Comparison of ENCODE assay signal across 8 cellular contexts in genomic region chr11:129278586-129279319, GRCh38.
DNase-seq lines count a peak whose midpoint lies in the region; ATAC-seq and TF ChIP-seq lines count a peak whose summit lies in the region.

No MANE protein-coding gene starts in this region.

- peak overlapping the region; percentile 75 for H2BK120ac ChIP-seq in mesendoderm (ENCODE audit: low read depth, low read length)

- peak overlapping the region; percentile 77 for H3K56ac ChIP-seq in mesendoderm (ENCODE audit: low read length)

- POLR2A ChIA-PET in Caco-2 (lab: Charles Lee), result interaction anchor here (1.0 kb wide), 1 partner anchor 17 kb away, joined by 3 read pairs; no protein-coding TSS in a partner anchor

- H3K9me3 ChIP-seq in Caco-2, result no peaks in the 10 kb centered on the region
- H3K9me3 ChIP-seq in SJSA1 (replicated peaks), result no peaks in the 10 kb centered on the region
- H3K9me3 ChIP-seq in ectodermal cell (ENCODE audit: control insufficient read depth, low read length), result no peaks in the 10 kb centered on the region

- H3K27ac ChIP-seq in SJSA1 (no peak overlapping the region), ectodermal cell (ENCODE audit: insufficient read depth, low read depth, low read length, poor library complexity, severe bottlenecking) (no peak overlapping the region), mesendoderm (ENCODE audit: low read depth, low read length) (peak overlapping the region; percentile 32)

- H3K9ac ChIP-seq in mesendoderm (ENCODE audit: low read length), result peak overlapping the region; percentile 74

- H3K4me1 Mint-ChIP-seq in Caco-2 (ENCODE audit: low read depth, unreplicated experiment) (peaks cover 61% of the 10 kb centered on the region), type B pancreatic cell (ENCODE audit: unreplicated experiment) (peaks cover 66% of the 10 kb centered on the region)

- peak overlapping the region; percentile 89 for H3K4ac ChIP-seq in mesendoderm (ENCODE audit: low read depth, low read length)

- peak in 1 of 2 experiments; percentile 70 for DNase-seq in Caco-2
- no peak for DNase-seq in HFF-Myc (ENCODE audit: extremely low read depth, low read depth)
- DNase-seq in SJSA1 (ENCODE audit: low read depth in 1 of 2, low spot score in 2 of 2), result no peak
- DNase-seq in mesendoderm, result no peak
- no peak for DNase-seq in type B pancreatic cell (ENCODE audit: extremely low spot score, unreplicated experiment)
- no peak for DNase-seq in NCI-H1694 (lab: John Stamatoyannopoulos, UW)

- H3K4me3 ChIP-seq in Caco-2 (ENCODE audit: low read depth, low read length) (peak overlapping the region; percentile 77), HFF-Myc (replicated peaks; ENCODE audit: low read depth, low read length) (peak overlapping the region; percentile 60), SJSA1 (peak overlapping the region; percentile 51), ectodermal cell (ENCODE audit: insufficient read depth, low read depth, low read length) (peak overlapping the region; percentile 65), mesendoderm (ENCODE audit: low read length) (peak overlapping the region; percentile 64)

- peak overlapping the region; percentile 99 for H3K18ac ChIP-seq in mesendoderm (ENCODE audit: low read length)

- no peaks in the 10 kb centered on the region for H3K9me3 Mint-ChIP-seq in Caco-2 (ENCODE audit: unreplicated experiment)
- H3K9me3 Mint-ChIP-seq in type B pancreatic cell, result no peaks in the 10 kb centered on the region

- no peak overlapping the region for H3K23ac ChIP-seq in mesendoderm (ENCODE audit: low read length)

- peaks cover 19% of the 10 kb centered on the region for H3K79me2 ChIP-seq in mesendoderm (ENCODE audit: control insufficient read depth, insufficient read depth, low read length)

- no peak for ATAC-seq in GM19328 (IDR thresholded peaks at IDR 0.05; ENCODE audit: unreplicated experiment)

- H3K27ac Mint-ChIP-seq in Caco-2 (ENCODE audit: unreplicated experiment), result no peak overlapping the region
- peak overlapping the region; percentile 92 for H3K27ac Mint-ChIP-seq in type B pancreatic cell

- H3K4me3 Mint-ChIP-seq in Caco-2 (ENCODE audit: unreplicated experiment), result peak overlapping the region; percentile 90
- H3K4me3 Mint-ChIP-seq in type B pancreatic cell, result peak overlapping the region; percentile 95

- H4K5ac ChIP-seq in mesendoderm (ENCODE audit: low read length), result no peak overlapping the region

- no peak overlapping the region for H2AK5ac ChIP-seq in mesendoderm (ENCODE audit: low read length)

- H3K27me3 Mint-ChIP-seq in Caco-2 (ENCODE audit: insufficient read depth, unreplicated experiment), result no peaks in the 10 kb centered on the region
- no peaks in the 10 kb centered on the region for H3K27me3 Mint-ChIP-seq in type B pancreatic cell

- H3K4me1 ChIP-seq in Caco-2 (peaks cover 74% of the 10 kb centered on the region), SJSA1 (replicated peaks) (peaks cover 5% of the 10 kb centered on the region), ectodermal cell (ENCODE audit: control insufficient read depth, insufficient read depth, low read length) (peaks cover 24% of the 10 kb centered on the region), mesendoderm (ENCODE audit: control insufficient read depth, low read depth, low read length) (peaks cover 4% of the 10 kb centered on the region)

- CTCF ChIA-PET in Caco-2 (lab: Charles Lee), result interaction anchor here (1.3 to 1.8 kb wide), 2 partner anchors 37 to 86 kb away, joined by 3 to 5 read pairs; no protein-coding TSS in a partner anchor

- peak overlapping the region; percentile 48 for H2BK15ac ChIP-seq in mesendoderm (replicated peaks; ENCODE audit: low read depth)

- H3K4me2 ChIP-seq in mesendoderm (ENCODE audit: low read length), result peak overlapping the region; percentile 82

- H2BK5ac ChIP-seq in mesendoderm (ENCODE audit: low read length), result no peak overlapping the region

- H3K27me3 ChIP-seq in Caco-2 (replicated peaks; ENCODE audit: control insufficient read depth, insufficient read depth, low read length), result no peaks in the 10 kb centered on the region
- H3K27me3 ChIP-seq in SJSA1 (replicated peaks), result no peaks in the 10 kb centered on the region
- H3K27me3 ChIP-seq in ectodermal cell (ENCODE audit: control insufficient read depth, insufficient read depth, low read length, poor library complexity, severe bottlenecking), result peaks cover 21% of the 10 kb centered on the region
- no peaks in the 10 kb centered on the region for H3K27me3 ChIP-seq in mesendoderm (ENCODE audit: insufficient read depth, low read length, poor library complexity)

- H3K36me3 Mint-ChIP-seq in Caco-2 (ENCODE audit: insufficient read depth, unreplicated experiment), result no peaks in the 10 kb centered on the region
- no peaks in the 10 kb centered on the region for H3K36me3 Mint-ChIP-seq in type B pancreatic cell

- TF ChIP-seq CTCF in Caco-2 (IDR thresholded peaks at IDR 0.05; ENCODE audit: insufficient read depth in 1 of 2, low read depth in 1 of 2, low read length in 1 of 2, severe bottlenecking in 1 of 2, unreplicated experiment in 1 of 2), result peak; percentile 22 to 31
- no peak for TF ChIP-seq CTCF in HFF-Myc (IDR thresholded peaks at IDR 0.05; ENCODE audit: low read depth, low read length, missing control alignments)
- no peak for TF ChIP-seq CTCF in type B pancreatic cell (conservative IDR thresholded peaks at IDR 0.05)

- H4K8ac ChIP-seq in mesendoderm (ENCODE audit: low read depth, low read length), result peak overlapping the region; percentile 84

- no TSS peak for BruUV-seq in Caco-2 (replicated peaks; lab: Mats Ljungman, UMichigan)

- H3K79me1 ChIP-seq in mesendoderm (ENCODE audit: low read length), result peaks cover 3% of the 10 kb centered on the region

- H3K36me3 ChIP-seq in Caco-2 (ENCODE audit: control insufficient read depth, insufficient read depth, low read length) (no peaks in the 10 kb centered on the region), SJSA1 (no peaks in the 10 kb centered on the region), ectodermal cell (ENCODE audit: control insufficient read depth, insufficient read depth, low read length) (no peaks in the 10 kb centered on the region), mesendoderm (ENCODE audit: control insufficient read depth, insufficient read depth, low read length) (no peaks in the 10 kb centered on the region)

- intact Hi-C loops in Caco-2 (cut with micrococcal nuclease; ENCODE audit: unreplicated experiment), result loop anchor here (1.0 to 5.0 kb wide), 2 partner anchors 46 to 53 kb away; no protein-coding TSS in a partner anchor

- 0 to 1% methylated on average over 109 of the region's 109 CpGs for WGBS in ectodermal cell, 2 experiments
- no CpG with 5 or more reads among the region's 109 CpGs for whole genome bisulfite sequencing in mesendoderm (ENCODE audit: extremely low coverage, insufficient coverage, low lambda C conversion rate)

Comparison
In these comparisons a context has a peak if more than half of its experiments do, and no peak if none do; other contexts are left out.
1. CTCF ChIP-seq: peak in Caco-2 (2 of 2); none in HFF-Myc (single experiment) and type B pancreatic cell (single experiment).
2. Peak in every context shown above with its lines, with median percentiles within 50 percentile points of each other: H3K4me3 ChIP-seq.